ENCODE assay signal across 20 cellular contexts in genomic region chr20:47927385-47927851, GRCh38.
DNase-seq lines count a peak whose midpoint lies in the region; FAIRE-seq and TF ChIP-seq lines count a peak whose summit lies in the region.
"Had no signal": no experiment of that assay in that cellular context is flagged by ENCODE, and none has a peak within 500 bp of the region (broad histone marks: within the 10 kb centered on the region; RNA-seq: fewer than 3 reads in every experiment).

No MANE protein-coding gene starts in this region.

- no peaks in the 10 kb centered on the region for H3K79me2 ChIP-seq in astrocyte (ENCODE audit: insufficient read depth, low read length)

- H4K20me1 ChIP-seq in astrocyte (ENCODE audit: insufficient read depth, low read length): no peaks in the 10 kb centered on the region

- H3K27me3 ChIP-seq in astrocyte (ENCODE audit: insufficient read depth, low read length): no peaks in the 10 kb centered on the region

- no peak for FAIRE-seq in astrocyte (lab: Jason Lieb, UNC)

- H3K27me3 Mint-ChIP-seq in astrocyte (ENCODE audit: low read depth, unreplicated experiment): no peaks in the 10 kb centered on the region

- no peaks in the 10 kb centered on the region for H3K9me3 ChIP-seq in astrocyte (ENCODE audit: insufficient read depth, low read depth, low read length)

- H3K27ac Mint-ChIP-seq in astrocyte (ENCODE audit: unreplicated experiment): peak overlapping the region; percentile 38
- H3K27ac Mint-ChIP-seq: activated naive CD4-positive, alpha-beta T cell treated with anti-CD3 and anti-CD28 coated beads for 36 hours; brain; immature natural killer cell; T-helper 1 cell treated with Interleukin-12 subunit alpha and Interleukin-12 subunit beta and Interleukin-4 antibody, amounts not matched to agents 30 μg/mL and 1 μg/mL, for 36 hours had no signal

- H3K9ac ChIP-seq in astrocyte (ENCODE audit: low read length): no peak overlapping the region

- H3K4me3 ChIP-seq in HFF-Myc (replicated peaks; ENCODE audit: low read depth, low read length): no peak overlapping the region
- H3K4me3 ChIP-seq in astrocyte (ENCODE audit: insufficient read depth, low read depth, low read length): no peak overlapping the region
- H3K4me3 ChIP-seq in fibroblast of villous mesenchyme (ENCODE audit: low read depth, low read length): no peak overlapping the region

- H3K4me1 Mint-ChIP-seq in astrocyte (ENCODE audit: low read depth, unreplicated experiment): peaks cover 27% of the 10 kb centered on the region
- H3K4me1 Mint-ChIP-seq: immature natural killer cell had no signal

- H3K27ac ChIP-seq in astrocyte (ENCODE audit: low read depth, low read length): peak overlapping the region; percentile 50

- H2AFZ ChIP-seq in astrocyte (ENCODE audit: low read depth, low read length): no peak overlapping the region

- H3K36me3 ChIP-seq in astrocyte (ENCODE audit: insufficient read depth, low read length): no peaks in the 10 kb centered on the region

- H3K9me3 Mint-ChIP-seq in astrocyte (ENCODE audit: unreplicated experiment): no peaks in the 10 kb centered on the region
- H3K9me3 Mint-ChIP-seq: activated naive CD4-positive, alpha-beta T cell treated with anti-CD3 and anti-CD28 coated beads for 36 hours; immature natural killer cell; T-helper 1 cell treated with Interleukin-12 subunit alpha and Interleukin-12 subunit beta and Interleukin-4 antibody, amounts not matched to agents 30 μg/mL and 1 μg/mL, for 36 hours had no signal

- TF ChIP-seq CTCF in HFF-Myc (IDR thresholded peaks at IDR 0.05; ENCODE audit: low read depth, low read length, missing control alignments): no peak
- no peak for TF ChIP-seq CTCF in astrocyte (IDR thresholded peaks at IDR 0.05; ENCODE audit: insufficient read depth, low read depth, low read length)
- TF ChIP-seq CTCF in fibroblast of villous mesenchyme (IDR thresholded peaks at IDR 0.05; ENCODE audit: insufficient read depth, low read depth, low read length): no peak

- peak overlapping the region; percentile 20 for H3K4me2 ChIP-seq in astrocyte (ENCODE audit: low read length)

- H3K36me3 Mint-ChIP-seq in astrocyte (ENCODE audit: low read depth, unreplicated experiment): no peaks in the 10 kb centered on the region
- H3K36me3 Mint-ChIP-seq: brain, immature natural killer cell had no signal

- peak overlapping the region; percentile 1 for H3K4me3 Mint-ChIP-seq in astrocyte (ENCODE audit: unreplicated experiment)
- H3K4me3 Mint-ChIP-seq: activated naive CD4-positive, alpha-beta T cell treated with anti-CD3 and anti-CD28 coated beads for 36 hours; brain; immature natural killer cell; T-helper 1 cell treated with Interleukin-12 subunit alpha and Interleukin-12 subunit beta and Interleukin-4 antibody, amounts not matched to agents 30 μg/mL and 1 μg/mL, for 36 hours had no signal

- peak; percentile 81 for DNase-seq in HFF-Myc (ENCODE audit: extremely low read depth, low read depth)
- DNase-seq in astrocyte (ENCODE audit: low read depth): peak; percentile 65
- DNase-seq in fibroblast of villous mesenchyme (ENCODE audit: low read depth): peak; percentile 36
- peak; percentile 50 for DNase-seq in ureter (ENCODE audit: low spot score)
- no peak for DNase-seq in OCI-M1 (lab: John Stamatoyannopoulos, UW)
- no peak for DNase-seq in NCI-H2029 (lab: John Stamatoyannopoulos, UW)
- DNase-seq in activated naive CD4-positive, alpha-beta T cell treated with anti-CD3 and anti-CD28 coated beads, Interleukin-2, amount 50 U/mL, for 16 hours: no peak
- DNase-seq: activated CD4-positive, CD25-positive, alpha-beta regulatory T cell; activated CD8-positive, alpha-beta memory T cell treated with anti-CD3 and anti-CD28 coated beads, Interleukin-2, amount 50 U/mL, for 4 hours; activated naive CD4-positive, alpha-beta T cell treated with anti-CD3 and anti-CD28 coated beads for 36 hours; C1 segment of cervical spinal cord; effector CD4-positive, alpha-beta T cell; GOT3; immature natural killer cell; mesendoderm; NCI-H1092 treated with DMSO at 0.1 percent for 48 hours; NCI-H2171; stimulated activated CD4-positive, alpha-beta T cell treated with anti-CD3 and anti-CD28 coated beads, Interleukin-4, amount 100 ng/mL, for 24 hours had no signal

- H3K4me1 ChIP-seq in astrocyte (ENCODE audit: insufficient read depth, low read length): peaks cover 12% of the 10 kb centered on the region

Comparison
In these comparisons a context has a peak if more than half of its experiments do, and no peak if none do; other contexts are left out.
1. DNase-seq: peak in HFF-Myc (single experiment), astrocyte (single experiment), fibroblast of villous mesenchyme (single experiment) and ureter (single experiment); none in OCI-M1 (single experiment), NCI-H2029 (single experiment) and activated naive CD4-positive, alpha-beta T cell treated with anti-CD3 and anti-CD28 coated beads, Interleukin-2, amount 50 U/mL, for 16 hours (single experiment).